In the genomic region with DNA sequence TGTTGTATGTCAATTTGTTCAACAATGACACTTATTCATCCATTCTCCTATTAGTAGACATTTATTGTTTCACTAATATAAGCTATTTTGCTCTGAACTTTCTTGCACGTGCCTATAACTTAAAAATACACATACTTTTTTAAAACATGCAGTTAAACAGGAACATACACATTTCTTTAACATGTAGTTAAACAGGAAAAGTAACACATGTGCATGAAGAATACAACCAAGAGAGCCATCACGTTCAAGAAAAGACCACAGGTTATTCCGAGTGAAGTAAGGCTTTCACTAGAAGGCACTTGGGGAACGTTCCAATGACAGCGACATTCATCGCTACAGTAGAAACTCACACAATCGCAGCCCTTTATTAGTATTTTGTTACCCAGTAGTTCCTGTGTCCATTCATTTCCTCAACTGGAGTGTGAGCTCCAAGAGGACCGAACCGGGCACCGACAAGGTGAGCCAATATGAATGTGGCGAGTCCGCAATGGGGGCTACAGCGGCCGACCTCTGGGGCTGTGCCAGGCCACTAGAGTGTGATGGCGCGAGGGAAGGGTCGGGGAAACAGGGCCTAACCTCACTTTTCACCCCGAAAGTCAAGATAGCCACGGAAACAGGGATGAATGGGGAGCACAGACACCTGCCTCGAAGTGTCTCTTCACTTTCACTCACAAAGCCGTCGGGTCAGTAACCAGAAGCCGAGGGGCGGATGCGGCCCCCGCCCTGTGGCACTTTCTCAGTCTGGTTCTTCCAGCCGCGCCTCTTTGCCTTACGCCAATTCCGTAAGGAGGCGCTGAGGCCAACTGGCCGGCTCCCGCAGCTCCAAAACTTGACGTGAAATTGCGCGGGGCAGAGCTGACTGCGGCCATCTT, we compare ENCODE assay signal across 8 cellular contexts. TPM values are rescaled to one million over a fixed set of nuclear protein-coding genes. Genes with fewer than 3 reads are reported as not detected.
DNase-seq lines count a peak whose midpoint lies in the region; TF ChIP-seq lines count a peak whose summit lies in the region.

No MANE protein-coding gene starts in this region.

- no peaks in the 10 kb centered on the region for H3K36me3 ChIP-seq in subcutaneous abdominal adipose tissue (ENCODE audit: control insufficient read depth in 5 of 5, insufficient read depth in 5 of 5, low read length in 5 of 5)

- DNase-seq in ELF-1 (ENCODE audit: low read depth, low spot score) (peak; percentile 96), H4 (ENCODE audit: low spot score) (peak; percentile 96), LHCN-M2 (ENCODE audit: low read depth) (peak; percentile 92), RKO (ENCODE audit: low spot score) (peak; percentile 90), foreskin fibroblast (peak; percentile 77 to 92), neural crest cell (ENCODE audit: low read depth, low spot score) (peak; percentile 85)
- peak; percentile 82 for DNase-seq in activated T-helper 2 cell treated with anti-CD3 and anti-CD28 coated beads, Interferon-gamma antibody, Interleukin-2, Interleukin-4, amounts not matched to agents 10 μg/mL and 5 μg/mL and 100 μg/mL, durations not matched to agents 14 hours and 24 hours and 36 hours (ENCODE audit: low spot score)

- intact Hi-C loops in activated T-helper 2 cell treated with anti-CD3 and anti-CD28 coated beads, Interferon-gamma antibody, Interleukin-2, Interleukin-4, amounts not matched to agents 10 μg/mL and 5 μg/mL and 100 μg/mL, durations not matched to agents 14 hours and 24 hours and 36 hours (cut with micrococcal nuclease): loop anchor here (1.0 to 10.0 kb wide), 6 partner anchors 70 to 763 kb away; a partner anchor contains a TSS

- H3K4me1 Mint-ChIP-seq in activated T-helper 2 cell treated with anti-CD3 and anti-CD28 coated beads, Interferon-gamma antibody, Interleukin-2, Interleukin-4, amounts not matched to agents 10 μg/mL and 5 μg/mL and 100 μg/mL, durations not matched to agents 14 hours and 24 hours and 36 hours (ENCODE audit: low read depth): peaks cover 30% of the 10 kb centered on the region
- peaks cover 43% of the 10 kb centered on the region for H3K4me1 Mint-ChIP-seq in neural crest cell

- TF ChIP-seq CTCF in foreskin fibroblast (IDR thresholded peaks at IDR 0.05; ENCODE audit: low read depth, low read length) (no peak), neural crest cell (conservative IDR thresholded peaks at IDR 0.05) (no peak)

- H3K27ac ChIP-seq in subcutaneous abdominal adipose tissue (ENCODE audit: low read depth, low read length): peak overlapping the region; percentile 91

- no peaks in the 10 kb centered on the region for H3K27me3 Mint-ChIP-seq in activated T-helper 2 cell treated with anti-CD3 and anti-CD28 coated beads, Interferon-gamma antibody, Interleukin-2, Interleukin-4, amounts not matched to agents 10 μg/mL and 5 μg/mL and 100 μg/mL, durations not matched to agents 14 hours and 24 hours and 36 hours (ENCODE audit: low read depth)
- no peaks in the 10 kb centered on the region for H3K27me3 Mint-ChIP-seq in neural crest cell (ENCODE audit: low read depth)

- peak overlapping the region; percentile 94 for H3K27ac Mint-ChIP-seq in activated T-helper 2 cell treated with anti-CD3 and anti-CD28 coated beads, Interferon-gamma antibody, Interleukin-2, Interleukin-4, amounts not matched to agents 10 μg/mL and 5 μg/mL and 100 μg/mL, durations not matched to agents 14 hours and 24 hours and 36 hours
- H3K27ac Mint-ChIP-seq in neural crest cell (ENCODE audit: unreplicated experiment): peak overlapping the region; percentile 100

- H3K9ac ChIP-seq in subcutaneous abdominal adipose tissue (ENCODE audit: low read length in 5 of 5): peak overlapping the region; percentile 69 to 95 (median 86)

- H3K27me3 ChIP-seq in subcutaneous abdominal adipose tissue (ENCODE audit: control insufficient read depth in 5 of 5, insufficient read depth in 4 of 5, low read length in 5 of 5): no peaks in the 10 kb centered on the region

- peaks cover 0 to 35% (median 21%) of the 10 kb centered on the region in 5 donors for H3K4me1 ChIP-seq in subcutaneous abdominal adipose tissue (ENCODE audit: control insufficient read depth in 5 of 5, insufficient read depth in 5 of 5, low read length in 5 of 5)

- H3K4me3 Mint-ChIP-seq in activated T-helper 2 cell treated with anti-CD3 and anti-CD28 coated beads, Interferon-gamma antibody, Interleukin-2, Interleukin-4, amounts not matched to agents 10 μg/mL and 5 μg/mL and 100 μg/mL, durations not matched to agents 14 hours and 24 hours and 36 hours (ENCODE audit: low read depth): peak overlapping the region; percentile 92
- H3K4me3 Mint-ChIP-seq in neural crest cell: peak overlapping the region; percentile 99

- H3K9me3 Mint-ChIP-seq in activated T-helper 2 cell treated with anti-CD3 and anti-CD28 coated beads, Interferon-gamma antibody, Interleukin-2, Interleukin-4, amounts not matched to agents 10 μg/mL and 5 μg/mL and 100 μg/mL, durations not matched to agents 14 hours and 24 hours and 36 hours: no peaks in the 10 kb centered on the region
- H3K9me3 Mint-ChIP-seq in neural crest cell: peaks cover 4% of the 10 kb centered on the region

- peaks cover 25% of the 10 kb centered on the region for H3K36me3 Mint-ChIP-seq in activated T-helper 2 cell treated with anti-CD3 and anti-CD28 coated beads, Interferon-gamma antibody, Interleukin-2, Interleukin-4, amounts not matched to agents 10 μg/mL and 5 μg/mL and 100 μg/mL, durations not matched to agents 14 hours and 24 hours and 36 hours (ENCODE audit: low read depth)
- H3K36me3 Mint-ChIP-seq in neural crest cell (ENCODE audit: low read depth): no peaks in the 10 kb centered on the region

- H3K9me3 ChIP-seq in subcutaneous abdominal adipose tissue (ENCODE audit: control insufficient read depth in 5 of 5, low read length in 5 of 5): no peaks in the 10 kb centered on the region

- H3K4me3 ChIP-seq in foreskin fibroblast (ENCODE audit: low read depth in 1 of 2, low read length in 2 of 2) (peak overlapping the region; percentile 77 to 92), subcutaneous abdominal adipose tissue (ENCODE audit: low read depth in 1 of 5, low read length in 5 of 5) (peak overlapping the region; percentile 81 to 95 (median 89))

RNA-seq across cellular contexts. Expression of a gene that starts 0.8 kb away (rescaled TPM):
- total RNA-seq in H4 (2014; rRNA removed; shearing (Covaris generic)): 499 and 579 TPM in 2 replicates
- 486 and 502 TPM in 2 replicates for total RNA-seq in LHCN-M2 (2014; rRNA removed)
- 237 TPM for polyA plus RNA-seq in LHCN-M2 (2012)
- total RNA-seq in activated T-helper 2 cell treated with anti-CD3 and anti-CD28 coated beads, Interferon-gamma antibody, Interleukin-2, Interleukin-4, amounts not matched to agents 10 μg/mL and 5 μg/mL and 100 μg/mL, durations not matched to agents 14 hours and 24 hours and 36 hours: 228 and 236 TPM in 2 replicates
- total RNA-seq in neural crest cell: 210 and 223 TPM in 2 replicates

Comparison
In these comparisons a context has a peak if more than half of its experiments do, and no peak if none do; other contexts are left out.
1. Peak in every context shown above with its lines: DNase-seq, H3K4me3 ChIP-seq and H3K27ac ChIP-seq.